ENCODE assay signal across 18 cellular contexts in genomic region chr19:21833733-21834132, GRCh38. TPM values are rescaled to one million over a fixed set of nuclear protein-coding genes. Genes with fewer than 3 reads are reported as not detected.
DNase-seq lines count a peak whose midpoint lies in the region; ATAC-seq, FAIRE-seq and TF ChIP-seq lines count a peak whose summit lies in the region.
"Had no signal": no experiment of that assay in that cellular context is flagged by ENCODE, and none has a peak within 500 bp of the region (broad histone marks: within the 10 kb centered on the region; RNA-seq: fewer than 3 reads in every experiment).

No MANE protein-coding gene starts in this region.

- DNase-seq in A549 (ENCODE audit: low read depth in 1 of 2, low spot score in 1 of 2) (no peak), mesothelial cell of epicardium (ENCODE audit: low spot score in 2 of 2, unreplicated experiment in 2 of 2) (no peak), amniotic stem cell (lab: John Stamatoyannopoulos, UW) (no peak), dedifferentiated amniotic fluid mesenchymal stem cell (ENCODE audit: extremely low spot score) (no peak), activated gamma-delta T cell (lab: John Stamatoyannopoulos, UW) (no peak), HuH-7 (ENCODE audit: low spot score) (no peak)
- DNase-seq in CD4-positive, alpha-beta T cell: no peak
- DNase-seq: activated gamma-delta T cell treated with Interleukin-2 at 50 U/mL for 16 hours, BE2C, NCI-H2081 treated with DMSO at 0.1 percent for 48 hours, NCI-H524, SHP77 treated with DMSO at 0.1 percent for 48 hours, T1000 had no signal

- POLR2A ChIA-PET in A549 (lab: Yijun Ruan, JAX): no interaction called here
- POLR2A ChIA-PET in CD4-positive, alpha-beta T cell (lab: Charles Lee): interaction anchor here (0.7 to 3.8 kb wide), 2 partner anchors 18 to 505 kb away, joined by 3 to 109 read pairs; no protein-coding TSS in a partner anchor

- TF ChIP-seq CTCF in A549 (IDR thresholded peaks at IDR 0.05) (no peak), mesothelial cell of epicardium (IDR thresholded peaks at IDR 0.05; ENCODE audit: unreplicated experiment) (no peak)
- TF ChIP-seq CTCF in CD4-positive, alpha-beta T cell (IDR thresholded peaks at IDR 0.05): no peak

- CTCF ChIA-PET in A549 (lab: Yijun Ruan, JAX): no interaction called here
- CTCF ChIA-PET in CD4-positive, alpha-beta T cell (lab: Charles Lee): no interaction called here

- no peak overlapping the region for H3K27ac ChIP-seq in A549
- H3K27ac ChIP-seq in CD4-positive, alpha-beta T cell (ENCODE audit: low read depth, low read length): no peak overlapping the region
- H3K27ac ChIP-seq: cardiac muscle cell, right atrium auricular region had no signal

- no peak for TF ChIP-seq RAD21 in A549 (conservative IDR thresholded peaks at IDR 0.05 in 1 of 2, IDR thresholded peaks at IDR 0.05 in 1 of 2)

- H3K9me3 ChIP-seq in A549: peaks cover 46% of the 10 kb centered on the region
- peaks cover 11% of the 10 kb centered on the region for H3K9me3 ChIP-seq in CD4-positive, alpha-beta T cell (ENCODE audit: control insufficient read depth, low read length)

- no peak for FAIRE-seq in A549 (lab: Jason Lieb, UNC)
- FAIRE-seq: GM18507 had no signal

- TF ChIP-seq POLR2A in A549 (IDR thresholded peaks at IDR 0.05; ENCODE audit: low read length): no peak

- H3K4me2 ChIP-seq in A549: no peak overlapping the region

- no peak overlapping the region for H3K4me3 ChIP-seq in A549
- H3K4me3 ChIP-seq: cardiac muscle cell, lung, right atrium auricular region had no signal

- no peak for TF ChIP-seq EP300 in A549 (IDR thresholded peaks at IDR 0.05)

- H3K9me3 Mint-ChIP-seq in CD4-positive, alpha-beta T cell: no peaks in the 10 kb centered on the region
- H3K9me3 Mint-ChIP-seq in activated T-helper 17 cell treated with anti-CD3 and anti-CD28 coated beads, Interleukin-2, amount 50 U/mL, for 72 hours: no peaks in the 10 kb centered on the region
- peaks cover 21% of the 10 kb centered on the region for H3K9me3 Mint-ChIP-seq in mesothelial cell of epicardium

- peak overlapping the region; percentile 83 for H3K4me3 Mint-ChIP-seq in CD4-positive, alpha-beta T cell
- peak overlapping the region; percentile 95 for H3K4me3 Mint-ChIP-seq in activated T-helper 17 cell treated with anti-CD3 and anti-CD28 coated beads, Interleukin-2, amount 50 U/mL, for 72 hours
- peak overlapping the region; percentile 56 for H3K4me3 Mint-ChIP-seq in mesothelial cell of epicardium

- H3K36me3 Mint-ChIP-seq in CD4-positive, alpha-beta T cell (ENCODE audit: low read depth): peaks cover 42% of the 10 kb centered on the region
- H3K36me3 Mint-ChIP-seq in activated T-helper 17 cell treated with anti-CD3 and anti-CD28 coated beads, Interleukin-2, amount 50 U/mL, for 72 hours (ENCODE audit: low read depth): peaks cover 66% of the 10 kb centered on the region
- peaks cover 53% of the 10 kb centered on the region for H3K36me3 Mint-ChIP-seq in mesothelial cell of epicardium

- H3K27me3 ChIP-seq in CD4-positive, alpha-beta T cell (ENCODE audit: control insufficient read depth, insufficient read depth, low read length): no peaks in the 10 kb centered on the region
- H3K27me3 ChIP-seq: BE2C, cardiac muscle cell, right atrium auricular region had no signal

- ATAC-seq in A549: no peak
- no peak for ATAC-seq in CD4-positive, alpha-beta T cell (ENCODE audit: poor library complexity)
- no peak for ATAC-seq in activated T-helper 17 cell treated with anti-CD3 and anti-CD28 coated beads, Interleukin-2, amount 50 U/mL, for 72 hours (replicated peaks)

- H3K4me1 Mint-ChIP-seq in CD4-positive, alpha-beta T cell (ENCODE audit: low read depth): peaks cover 45% of the 10 kb centered on the region
- H3K4me1 Mint-ChIP-seq in activated T-helper 17 cell treated with anti-CD3 and anti-CD28 coated beads, Interleukin-2, amount 50 U/mL, for 72 hours: peaks cover 13% of the 10 kb centered on the region
- peaks cover 7% of the 10 kb centered on the region for H3K4me1 Mint-ChIP-seq in mesothelial cell of epicardium

- H3K4me1 ChIP-seq in A549: no peaks in the 10 kb centered on the region; the same call in 2 of the 3 replicates

- no peak overlapping the region for H3K27ac Mint-ChIP-seq in CD4-positive, alpha-beta T cell
- no peak overlapping the region for H3K27ac Mint-ChIP-seq in activated T-helper 17 cell treated with anti-CD3 and anti-CD28 coated beads, Interleukin-2, amount 50 U/mL, for 72 hours
- no peak overlapping the region for H3K27ac Mint-ChIP-seq in mesothelial cell of epicardium

- H3K27me3 Mint-ChIP-seq in CD4-positive, alpha-beta T cell: no peaks in the 10 kb centered on the region
- H3K27me3 Mint-ChIP-seq in activated T-helper 17 cell treated with anti-CD3 and anti-CD28 coated beads, Interleukin-2, amount 50 U/mL, for 72 hours: no peaks in the 10 kb centered on the region
- no peaks in the 10 kb centered on the region for H3K27me3 Mint-ChIP-seq in mesothelial cell of epicardium (ENCODE audit: low read depth)

- 53% methylated on average over 10 of the region's 10 CpGs for WGBS in A549 (ENCODE audit: missing lambda C conversion rate)

- intact Hi-C loops in CD4-positive, alpha-beta T cell (cut with DNase I, micrococcal nuclease): loop anchor here in 1 of 2 experiments (2.0 to 10.0 kb wide), 7 partner anchors 65 to 1799 kb away; partner anchors contain the start of genes ZNF429, ZNF486, ZNF626 and ZNF66

TF ChIP-seq in A549, 52 proteins besides CTCF, POLR2A, EP300 and RAD21:
- TF ChIP-seq CBX2 (IDR thresholded peaks at IDR 0.05; ENCODE audit: borderline replicate concordance, low read depth): no peak
- TF ChIP-seq MAFK (IDR thresholded peaks at IDR 0.05; ENCODE audit: partially characterized antibody): peak; percentile 83
- TF ChIP-seq KDM5A (IDR thresholded peaks at IDR 0.05): no peak
- no peak for TF ChIP-seq JUN (IDR thresholded peaks at IDR 0.05)

RNA-seq across cellular contexts. Expression of gene ZNF43, which starts 2.2 kb away (rescaled TPM):
- polyA plus RNA-seq in A549 (2011; rRNA removed) (10.0 and 15.6 TPM in 2 replicates), A549 (2017; fragmentation: RNase III; extraction: RNeasy Plus Mini Kit Qiagen cat#74134 plus additional on column Dnase treatment) (8.3 to 9.6 TPM (median 9.3 TPM) in 3 replicates)
- polyA plus RNA-seq in A549 (2012; cell fraction: cytosol; rRNA removed): 3.9 and 4.6 TPM in 2 replicates
- 4.4 and 9.3 TPM in 2 replicates for polyA plus RNA-seq in A549 (2012; cell fraction: nucleus; rRNA removed)
- polyA minus RNA-seq in A549 (2011; rRNA and poly(A)+ RNA removed): 42.0 and 50.8 TPM in 2 replicates
- 10 to 100 TPM; 26.1 to 30.2 TPM for total RNA-seq in CD4-positive, alpha-beta T cell
- 10 to 100 TPM; 29.0 to 42.5 TPM for total RNA-seq in activated T-helper 17 cell treated with anti-CD3 and anti-CD28 coated beads, Interleukin-2, amount 50 U/mL, for 72 hours
- total RNA-seq in mesothelial cell of epicardium: 54.2 to 57.3 TPM (median 55.8 TPM) in 3 replicates
